In the genomic region with DNA sequence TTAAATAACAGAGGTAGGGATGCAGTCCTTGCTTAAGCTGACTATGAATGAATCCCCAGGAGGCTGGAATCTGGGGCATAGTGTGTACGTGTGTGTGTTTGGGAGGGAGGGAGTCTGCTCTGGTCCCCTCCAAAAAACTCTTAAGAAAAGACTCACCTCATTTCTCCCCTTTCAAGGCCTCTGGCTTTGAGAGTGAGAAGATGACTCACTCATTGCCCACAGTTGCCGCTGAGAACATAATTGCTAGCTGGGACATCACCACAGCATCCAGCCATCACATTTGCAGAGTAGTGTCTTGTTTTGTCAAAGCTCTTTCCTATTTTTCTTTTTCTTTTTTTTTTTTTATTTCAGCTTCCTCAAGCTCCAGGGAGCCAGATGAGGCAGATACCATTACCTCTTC, we compare ENCODE assay signal across 8 cellular contexts.
A peak's percentile ranks its signal among the peaks of the same experiment; 100 is the strongest.
DNase-seq lines count a peak whose midpoint lies in the region; ATAC-seq and TF ChIP-seq lines count a peak whose summit lies in the region.

No MANE protein-coding gene starts in this region.

- POLR2A ChIA-PET in activated CD4-positive, alpha-beta memory T cell treated with anti-CD3 and anti-CD28 coated beads, Interleukin-2, amount 10 ng/mL, durations not matched to agents 7 days and 5 days (lab: Charles Lee), result interaction anchor here (1.0 to 4.5 kb wide), 12 partner anchors 11 to 159 kb away, joined by 3 to 50 read pairs (median 7); a partner anchor contains a TSS

- TF ChIP-seq CTCF in sigmoid colon (IDR thresholded peaks at IDR 0.05), result no peak

- H3K27me3 Mint-ChIP-seq in activated CD4-positive, alpha-beta memory T cell treated with anti-CD3 and anti-CD28 coated beads, Interleukin-2, amount 10 ng/mL, durations not matched to agents 7 days and 5 days, result no peaks in the 10 kb centered on the region

- DNase-seq in AG20443 (ENCODE audit: low spot score) (peak; percentile 36), HT1080 (ENCODE audit: low read depth) (peak; percentile 70), sigmoid colon (no peak), NAMALWA (ENCODE audit: low spot score) (no peak), NCI-H510A treated with DMSO at 0.1 percent for 48 hours (lab: John Stamatoyannopoulos, UW) (no peak)
- DNase-seq in activated CD4-positive, alpha-beta memory T cell treated with anti-CD3 and anti-CD28 coated beads, Interleukin-2, amount 10 ng/mL, durations not matched to agents 7 days and 5 days, result peak; percentile 69

- H3K9me3 Mint-ChIP-seq in activated CD4-positive, alpha-beta memory T cell treated with anti-CD3 and anti-CD28 coated beads, Interleukin-2, amount 10 ng/mL, durations not matched to agents 7 days and 5 days, result no peaks in the 10 kb centered on the region

- peak; percentile 54 for ATAC-seq in GM21390 (IDR thresholded peaks at IDR 0.05; ENCODE audit: unreplicated experiment)

- CTCF ChIA-PET in activated CD4-positive, alpha-beta memory T cell treated with anti-CD3 and anti-CD28 coated beads, Interleukin-2, amount 10 ng/mL, durations not matched to agents 7 days and 5 days (lab: Charles Lee), result interaction anchor here (0.7 to 2.1 kb wide), 17 partner anchors 11 to 1133 kb away, joined by 3 to 13 read pairs (median 4); a partner anchor contains a TSS

- TF ChIP-seq POLR2A in sigmoid colon (IDR thresholded peaks at IDR 0.05), result no peak

- no peaks in the 10 kb centered on the region for H3K27me3 ChIP-seq in esophagus (ENCODE audit: control insufficient read depth in 1 of 2, insufficient read depth in 2 of 2, low read length in 2 of 2)
- no peaks in the 10 kb centered on the region for H3K27me3 ChIP-seq in sigmoid colon

- TF ChIP-seq EP300 in sigmoid colon (IDR thresholded peaks at IDR 0.05), result no peak

- H3K9me3 ChIP-seq in esophagus (ENCODE audit: control insufficient read depth in 2 of 2, insufficient read depth in 1 of 2, low read depth in 1 of 2, low read length in 1 of 2), result no peaks in the 10 kb centered on the region
- H3K9me3 ChIP-seq in sigmoid colon, result no peaks in the 10 kb centered on the region

- H3K4me1 ChIP-seq in esophagus (ENCODE audit: control insufficient read depth in 2 of 2, insufficient read depth in 2 of 2, low read length in 1 of 2), result no peaks in the 10 kb centered on the region
- H3K4me1 ChIP-seq in sigmoid colon, result peaks cover 0 to 10% (median 5%) of the 10 kb centered on the region in 4 donors

- 6 to 35% methylated on average over 2 of the region's 2 CpGs for WGBS in esophagus, 2 donors
- WGBS in sigmoid colon, 2 donors, result 21 to 50% methylated on average over 2 of the region's 2 CpGs

- H3K4me3 Mint-ChIP-seq in activated CD4-positive, alpha-beta memory T cell treated with anti-CD3 and anti-CD28 coated beads, Interleukin-2, amount 10 ng/mL, durations not matched to agents 7 days and 5 days, result peak overlapping the region; percentile 62

- peaks cover 60% of the 10 kb centered on the region for H3K4me1 Mint-ChIP-seq in activated CD4-positive, alpha-beta memory T cell treated with anti-CD3 and anti-CD28 coated beads, Interleukin-2, amount 10 ng/mL, durations not matched to agents 7 days and 5 days

- H3K36me3 ChIP-seq in esophagus (ENCODE audit: control insufficient read depth in 2 of 2, insufficient read depth in 2 of 2, low read length in 1 of 2), result no peaks in the 10 kb centered on the region
- no peaks in the 10 kb centered on the region for H3K36me3 ChIP-seq in sigmoid colon

- H3K36me3 Mint-ChIP-seq in activated CD4-positive, alpha-beta memory T cell treated with anti-CD3 and anti-CD28 coated beads, Interleukin-2, amount 10 ng/mL, durations not matched to agents 7 days and 5 days (ENCODE audit: low read depth), result no peaks in the 10 kb centered on the region

- no peak overlapping the region for H3K4me3 ChIP-seq in esophagus (ENCODE audit: low read depth in 1 of 2, low read length in 2 of 2)
- no peak overlapping the region for H3K4me3 ChIP-seq in sigmoid colon

- intact Hi-C loops in sigmoid colon (cut with DNase I), result loop anchor here (2.0 to 5.0 kb wide), 3 partner anchors 46 to 391 kb away; no protein-coding TSS in a partner anchor

- H3K27ac ChIP-seq in esophagus (ENCODE audit: low read depth in 2 of 2, low read length in 1 of 2) (peak overlapping the region; percentile 57 to 83), sigmoid colon (peak overlapping the region; percentile 74 to 78 (median 76))

- peak overlapping the region; percentile 94 for H3K27ac Mint-ChIP-seq in activated CD4-positive, alpha-beta memory T cell treated with anti-CD3 and anti-CD28 coated beads, Interleukin-2, amount 10 ng/mL, durations not matched to agents 7 days and 5 days

Comparison
In these comparisons a context has a peak if more than half of its experiments do, and no peak if none do; other contexts are left out.
1. DNase-seq: peak in AG20443 (single experiment), HT1080 (single experiment) and activated CD4-positive, alpha-beta memory T cell treated with anti-CD3 and anti-CD28 coated beads, Interleukin-2, amount 10 ng/mL, durations not matched to agents 7 days and 5 days (single experiment); none in sigmoid colon (single experiment), NAMALWA (single experiment) and NCI-H510A treated with DMSO at 0.1 percent for 48 hours (single experiment).